In the genomic region with DNA sequence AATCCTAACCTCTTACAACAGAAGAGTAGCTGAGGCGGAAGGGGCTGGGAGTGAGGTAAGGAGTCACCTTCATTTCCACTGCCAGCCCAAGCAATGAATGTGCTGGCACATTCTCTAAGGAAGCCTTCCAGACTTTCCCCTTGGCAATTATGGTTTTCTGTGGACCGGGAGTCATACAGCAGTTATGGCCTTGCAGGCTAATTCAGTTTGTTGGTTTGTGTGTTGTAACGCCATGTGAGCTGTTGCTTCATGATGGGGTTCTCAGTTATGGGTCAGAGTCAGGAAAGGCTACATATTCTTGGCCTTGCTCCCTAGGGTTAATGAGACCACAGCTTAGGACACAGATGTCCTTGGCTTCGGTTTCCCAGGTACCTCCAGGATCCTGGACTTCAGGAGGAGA, we compare ENCODE assay signal across 17 cellular contexts.
"Had no signal": no experiment of that assay in that cellular context is flagged by ENCODE, and none has a peak within 500 bp of the region (broad histone marks: within the 10 kb centered on the region; RNA-seq: fewer than 3 reads in every experiment).

No MANE protein-coding gene starts in this region.

- H3K36me3 ChIP-seq: esophagus muscularis mucosa, gastroesophageal sphincter, heart left ventricle, left lung, lower lobe of right lung had no signal

- H3K4me3 ChIP-seq: coronary artery, dorsolateral prefrontal cortex, esophagus muscularis mucosa, gastroesophageal sphincter, heart left ventricle, left lung, lower lobe of right lung, mucosa of descending colon had no signal

- H3K9me3 ChIP-seq: esophagus muscularis mucosa, gastroesophageal sphincter, heart left ventricle, left lung, lower lobe of right lung, mucosa of descending colon had no signal

- H3K27ac ChIP-seq: coronary artery, dorsolateral prefrontal cortex, esophagus muscularis mucosa, foreskin keratinocyte, gastroesophageal sphincter, heart left ventricle, left lung, lower lobe of right lung had no signal

- H3K4me1 ChIP-seq: foreskin keratinocyte, left lung, lower lobe of right lung had no signal

- ATAC-seq: foreskin keratinocyte, gastroesophageal sphincter, heart left ventricle, left cardiac atrium, left lung, left ventricle myocardium superior, lower lobe of right lung had no signal

- H3K27me3 ChIP-seq: esophagus muscularis mucosa, gastroesophageal sphincter, heart left ventricle had no signal

- DNase-seq: dermis blood vessel endothelial cell; dorsolateral prefrontal cortex; effector CD4-positive, alpha-beta T cell; effector memory CD4-positive, alpha-beta T cell; foreskin keratinocyte; heart left ventricle; hippocampal formation; left cardiac atrium; left ventricle myocardium superior; lower lobe of right lung; mesenchymal stem cell; naive B cell had no signal
